Comparison of ENCODE assay signal across 1 cellular context in the genomic region with DNA sequence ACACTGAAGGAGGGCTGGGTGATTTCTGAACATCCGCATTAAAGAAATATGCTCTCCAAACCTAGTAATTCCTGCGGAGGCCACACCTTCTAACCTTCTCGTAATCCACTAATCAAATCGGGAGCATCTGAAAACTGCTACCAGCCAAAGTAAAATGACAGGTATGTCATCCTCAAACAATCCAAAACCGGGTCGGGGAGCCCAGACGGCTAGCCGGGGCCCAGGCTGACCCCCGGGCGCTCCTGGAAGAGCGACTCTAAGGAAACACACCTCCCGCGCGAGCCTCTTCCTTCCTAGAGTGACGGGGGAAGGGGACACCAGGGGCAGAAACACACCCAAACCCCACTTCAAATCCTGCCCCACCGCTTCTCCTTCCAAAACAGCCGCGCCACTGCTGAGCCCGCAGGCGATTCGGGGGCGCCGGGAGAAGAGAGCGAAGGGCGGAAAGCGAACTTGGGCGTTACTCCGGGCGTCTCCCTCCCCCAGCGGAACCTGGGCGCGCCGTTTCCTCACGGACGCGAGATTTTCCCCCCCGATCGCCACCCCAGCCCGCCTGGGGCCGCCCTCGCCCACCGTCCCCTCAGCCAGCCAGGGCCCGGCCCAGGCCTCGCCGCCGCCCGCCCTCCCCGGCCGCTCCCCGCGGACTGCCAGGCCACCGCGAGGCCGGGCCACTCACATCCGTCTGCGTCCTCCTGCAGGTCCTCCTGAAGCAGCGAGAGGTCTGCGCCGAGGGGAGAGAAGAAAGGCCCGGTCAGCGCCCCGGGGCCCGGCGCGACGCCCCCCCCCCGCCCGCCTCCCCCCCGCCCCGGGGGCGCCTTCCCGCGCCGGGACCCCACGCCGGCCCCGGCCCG.
TF ChIP-seq lines count a peak whose summit lies in the region.

No MANE protein-coding gene starts in this region.

TF ChIP-seq in K562, 482 proteins besides CTCF, POLR2A, EP300 and RAD21 (continued from another document and continues in another):
- TF ChIP-seq, protein P1, sequence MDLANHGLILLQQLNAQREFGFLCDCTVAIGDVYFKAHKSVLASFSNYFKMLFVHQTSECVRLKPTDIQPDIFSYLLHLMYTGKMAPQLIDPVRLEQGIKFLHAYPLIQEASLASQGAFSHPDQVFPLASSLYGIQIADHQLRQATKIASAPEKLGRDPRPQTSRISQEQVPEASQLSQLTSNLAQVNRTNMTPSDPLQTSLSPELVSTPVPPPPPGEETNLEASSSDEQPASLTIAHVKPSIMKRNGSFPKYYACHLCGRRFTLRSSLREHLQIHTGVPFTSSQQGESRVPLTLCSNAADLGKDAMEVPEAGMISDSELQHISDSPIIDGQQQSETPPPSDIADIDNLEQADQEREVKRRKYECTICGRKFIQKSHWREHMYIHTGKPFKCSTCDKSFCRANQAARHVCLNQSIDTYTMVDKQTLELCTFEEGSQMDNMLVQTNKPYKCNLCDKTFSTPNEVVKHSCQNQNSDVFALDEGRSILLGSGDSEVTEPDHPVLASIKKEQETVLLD (IDR thresholded peaks at IDR 0.05): peak; percentile 71
- TF ChIP-seq ATF7 (IDR thresholded peaks at IDR 0.05): no peak
- TF ChIP-seq PML (IDR thresholded peaks at IDR 0.05; ENCODE audit: low read length): no peak
- TF ChIP-seq RUNX1 (IDR thresholded peaks at IDR 0.05; ENCODE audit: low read depth): 0 out of 2 replicates have a peak, but pooled peaks have one; percentile 40
- no peak for TF ChIP-seq MTA1 (IDR thresholded peaks at IDR 0.05; ENCODE audit: borderline replicate concordance)
- TF ChIP-seq NCOA6 (IDR thresholded peaks at IDR 0.05): no peak
- TF ChIP-seq, protein P2, sequence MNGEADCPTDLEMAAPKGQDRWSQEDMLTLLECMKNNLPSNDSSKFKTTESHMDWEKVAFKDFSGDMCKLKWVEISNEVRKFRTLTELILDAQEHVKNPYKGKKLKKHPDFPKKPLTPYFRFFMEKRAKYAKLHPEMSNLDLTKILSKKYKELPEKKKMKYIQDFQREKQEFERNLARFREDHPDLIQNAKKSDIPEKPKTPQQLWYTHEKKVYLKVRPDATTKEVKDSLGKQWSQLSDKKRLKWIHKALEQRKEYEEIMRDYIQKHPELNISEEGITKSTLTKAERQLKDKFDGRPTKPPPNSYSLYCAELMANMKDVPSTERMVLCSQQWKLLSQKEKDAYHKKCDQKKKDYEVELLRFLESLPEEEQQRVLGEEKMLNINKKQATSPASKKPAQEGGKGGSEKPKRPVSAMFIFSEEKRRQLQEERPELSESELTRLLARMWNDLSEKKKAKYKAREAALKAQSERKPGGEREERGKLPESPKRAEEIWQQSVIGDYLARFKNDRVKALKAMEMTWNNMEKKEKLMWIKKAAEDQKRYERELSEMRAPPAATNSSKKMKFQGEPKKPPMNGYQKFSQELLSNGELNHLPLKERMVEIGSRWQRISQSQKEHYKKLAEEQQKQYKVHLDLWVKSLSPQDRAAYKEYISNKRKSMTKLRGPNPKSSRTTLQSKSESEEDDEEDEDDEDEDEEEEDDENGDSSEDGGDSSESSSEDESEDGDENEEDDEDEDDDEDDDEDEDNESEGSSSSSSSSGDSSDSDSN (IDR thresholded peaks at IDR 0.05; ENCODE audit: borderline replicate concordance in 1 of 2, low read depth in 2 of 2, low read length in 2 of 2): peak; percentile 80 to 81; a peak in 2 of 4 replicates
- TF ChIP-seq, protein P3, sequence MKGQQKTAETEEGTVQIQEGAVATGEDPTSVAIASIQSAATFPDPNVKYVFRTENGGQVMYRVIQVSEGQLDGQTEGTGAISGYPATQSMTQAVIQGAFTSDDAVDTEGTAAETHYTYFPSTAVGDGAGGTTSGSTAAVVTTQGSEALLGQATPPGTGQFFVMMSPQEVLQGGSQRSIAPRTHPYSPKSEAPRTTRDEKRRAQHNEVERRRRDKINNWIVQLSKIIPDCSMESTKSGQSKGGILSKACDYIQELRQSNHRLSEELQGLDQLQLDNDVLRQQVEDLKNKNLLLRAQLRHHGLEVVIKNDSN (CRISPR knock-in tag; IDR thresholded peaks at IDR 0.05): no peak
- TF ChIP-seq, protein P4, sequence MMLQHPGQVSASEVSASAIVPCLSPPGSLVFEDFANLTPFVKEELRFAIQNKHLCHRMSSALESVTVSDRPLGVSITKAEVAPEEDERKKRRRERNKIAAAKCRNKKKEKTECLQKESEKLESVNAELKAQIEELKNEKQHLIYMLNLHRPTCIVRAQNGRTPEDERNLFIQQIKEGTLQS (IDR thresholded peaks at IDR 0.05): no peak
- TF ChIP-seq, protein P4 (CRISPR knock-in tag; conservative IDR thresholded peaks at IDR 0.05): peak; percentile 46; the same call in 1 of the 2 replicates
- no peak for TF ChIP-seq TCFL5 (CRISPR knock-in tag; conservative IDR thresholded peaks at IDR 0.05)
- TF ChIP-seq, protein P5, sequence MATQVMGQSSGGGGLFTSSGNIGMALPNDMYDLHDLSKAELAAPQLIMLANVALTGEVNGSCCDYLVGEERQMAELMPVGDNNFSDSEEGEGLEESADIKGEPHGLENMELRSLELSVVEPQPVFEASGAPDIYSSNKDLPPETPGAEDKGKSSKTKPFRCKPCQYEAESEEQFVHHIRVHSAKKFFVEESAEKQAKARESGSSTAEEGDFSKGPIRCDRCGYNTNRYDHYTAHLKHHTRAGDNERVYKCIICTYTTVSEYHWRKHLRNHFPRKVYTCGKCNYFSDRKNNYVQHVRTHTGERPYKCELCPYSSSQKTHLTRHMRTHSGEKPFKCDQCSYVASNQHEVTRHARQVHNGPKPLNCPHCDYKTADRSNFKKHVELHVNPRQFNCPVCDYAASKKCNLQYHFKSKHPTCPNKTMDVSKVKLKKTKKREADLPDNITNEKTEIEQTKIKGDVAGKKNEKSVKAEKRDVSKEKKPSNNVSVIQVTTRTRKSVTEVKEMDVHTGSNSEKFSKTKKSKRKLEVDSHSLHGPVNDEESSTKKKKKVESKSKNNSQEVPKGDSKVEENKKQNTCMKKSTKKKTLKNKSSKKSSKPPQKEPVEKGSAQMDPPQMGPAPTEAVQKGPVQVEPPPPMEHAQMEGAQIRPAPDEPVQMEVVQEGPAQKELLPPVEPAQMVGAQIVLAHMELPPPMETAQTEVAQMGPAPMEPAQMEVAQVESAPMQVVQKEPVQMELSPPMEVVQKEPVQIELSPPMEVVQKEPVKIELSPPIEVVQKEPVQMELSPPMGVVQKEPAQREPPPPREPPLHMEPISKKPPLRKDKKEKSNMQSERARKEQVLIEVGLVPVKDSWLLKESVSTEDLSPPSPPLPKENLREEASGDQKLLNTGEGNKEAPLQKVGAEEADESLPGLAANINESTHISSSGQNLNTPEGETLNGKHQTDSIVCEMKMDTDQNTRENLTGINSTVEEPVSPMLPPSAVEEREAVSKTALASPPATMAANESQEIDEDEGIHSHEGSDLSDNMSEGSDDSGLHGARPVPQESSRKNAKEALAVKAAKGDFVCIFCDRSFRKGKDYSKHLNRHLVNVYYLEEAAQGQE (CRISPR knock-in tag; IDR thresholded peaks at IDR 0.05; ENCODE audit: low read depth): no peak
- TF ChIP-seq, protein P6, sequence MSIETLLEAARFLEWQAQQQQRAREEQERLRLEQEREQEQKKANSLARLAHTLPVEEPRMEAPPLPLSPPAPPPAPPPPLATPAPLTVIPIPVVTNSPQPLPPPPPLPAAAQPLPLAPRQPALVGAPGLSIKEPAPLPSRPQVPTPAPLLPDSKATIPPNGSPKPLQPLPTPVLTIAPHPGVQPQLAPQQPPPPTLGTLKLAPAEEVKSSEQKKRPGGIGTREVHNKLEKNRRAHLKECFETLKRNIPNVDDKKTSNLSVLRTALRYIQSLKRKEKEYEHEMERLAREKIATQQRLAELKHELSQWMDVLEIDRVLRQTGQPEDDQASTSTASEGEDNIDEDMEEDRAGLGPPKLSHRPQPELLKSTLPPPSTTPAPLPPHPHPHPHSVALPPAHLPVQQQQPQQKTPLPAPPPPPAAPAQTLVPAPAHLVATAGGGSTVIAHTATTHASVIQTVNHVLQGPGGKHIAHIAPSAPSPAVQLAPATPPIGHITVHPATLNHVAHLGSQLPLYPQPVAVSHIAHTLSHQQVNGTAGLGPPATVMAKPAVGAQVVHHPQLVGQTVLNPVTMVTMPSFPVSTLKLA (conservative IDR thresholded peaks at IDR 0.05): peak in 1 of 2 experiments; percentile 39; a peak in 1 of 4 replicates
- TF ChIP-seq ATF1 (CRISPR knock-in tag; IDR thresholded peaks at IDR 0.05): no peak
- 0 out of 2 replicates have a peak, but pooled peaks have one; percentile 17 for TF ChIP-seq ATF1 (tag; IDR thresholded peaks at IDR 0.05)
- TF ChIP-seq CBX3 (IDR thresholded peaks at IDR 0.05; ENCODE audit: borderline replicate concordance in 1 of 2, low read length in 2 of 2): no peak
- TF ChIP-seq SMAD4 (CRISPR knock-in tag; conservative IDR thresholded peaks at IDR 0.05): peak; percentile 63; the same call in 1 of the 2 replicates
- TF ChIP-seq GTF2F1 (IDR thresholded peaks at IDR 0.05; ENCODE audit: low read depth, low read length): no peak
- TF ChIP-seq SOX6 (IDR thresholded peaks at IDR 0.05): 0 out of 2 replicates have a peak, but pooled peaks have one; percentile 30
- TF ChIP-seq SRSF7 (optimal IDR thresholded peaks at IDR 0.05; ENCODE audit: low read depth, low read length): no peak
- TF ChIP-seq CREM (IDR thresholded peaks at IDR 0.05; ENCODE audit: low read depth): peak; percentile 47; the same call in 1 of the 2 replicates
- 0 out of 2 replicates have a peak, but pooled peaks have one; percentile 16 for TF ChIP-seq ZNF589 (CRISPR knock-in tag; IDR thresholded peaks at IDR 0.05; ENCODE audit: low read depth)
- TF ChIP-seq, protein P7, sequence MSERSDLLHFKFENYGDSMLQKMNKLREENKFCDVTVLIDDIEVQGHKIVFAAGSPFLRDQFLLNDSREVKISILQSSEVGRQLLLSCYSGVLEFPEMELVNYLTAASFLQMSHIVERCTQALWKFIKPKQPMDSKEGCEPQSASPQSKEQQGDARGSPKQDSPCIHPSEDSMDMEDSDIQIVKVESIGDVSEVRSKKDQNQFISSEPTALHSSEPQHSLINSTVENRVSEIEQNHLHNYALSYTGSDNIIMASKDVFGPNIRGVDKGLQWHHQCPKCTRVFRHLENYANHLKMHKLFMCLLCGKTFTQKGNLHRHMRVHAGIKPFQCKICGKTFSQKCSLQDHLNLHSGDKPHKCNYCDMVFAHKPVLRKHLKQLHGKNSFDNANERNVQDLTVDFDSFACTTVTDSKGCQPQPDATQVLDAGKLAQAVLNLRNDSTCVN (CRISPR knock-in tag; IDR thresholded peaks at IDR 0.05): no peak
- TF ChIP-seq, protein P8, sequence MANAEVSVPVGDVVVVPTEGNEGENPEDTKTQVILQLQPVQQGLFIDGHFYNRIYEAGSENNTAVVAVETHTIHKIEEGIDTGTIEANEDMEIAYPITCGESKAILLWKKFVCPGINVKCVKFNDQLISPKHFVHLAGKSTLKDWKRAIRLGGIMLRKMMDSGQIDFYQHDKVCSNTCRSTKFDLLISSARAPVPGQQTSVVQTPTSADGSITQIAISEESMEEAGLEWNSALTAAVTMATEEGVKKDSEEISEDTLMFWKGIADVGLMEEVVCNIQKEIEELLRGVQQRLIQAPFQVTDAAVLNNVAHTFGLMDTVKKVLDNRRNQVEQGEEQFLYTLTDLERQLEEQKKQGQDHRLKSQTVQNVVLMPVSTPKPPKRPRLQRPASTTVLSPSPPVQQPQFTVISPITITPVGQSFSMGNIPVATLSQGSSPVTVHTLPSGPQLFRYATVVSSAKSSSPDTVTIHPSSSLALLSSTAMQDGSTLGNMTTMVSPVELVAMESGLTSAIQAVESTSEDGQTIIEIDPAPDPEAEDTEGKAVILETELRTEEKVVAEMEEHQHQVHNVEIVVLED (CRISPR knock-in tag; IDR thresholded peaks at IDR 0.05): no peak
- no peak for TF ChIP-seq NFYB (IDR thresholded peaks at IDR 0.05; ENCODE audit: extremely low read depth, insufficient read length)
- no peak for TF ChIP-seq EHMT2 (IDR thresholded peaks at IDR 0.05)
- TF ChIP-seq YY1 (IDR thresholded peaks at IDR 0.05; ENCODE audit: borderline replicate concordance in 1 of 3, control insufficient read depth in 1 of 3, extremely low read depth in 1 of 3, insufficient read depth in 3 of 3, insufficient read length in 1 of 3, insufficient replicate concordance in 2 of 3, low read depth in 1 of 3, low read length in 2 of 3): peak in 1 of 3 experiments; percentile 60
- TF ChIP-seq SLC30A9 (CRISPR knock-in tag; IDR thresholded peaks at IDR 0.05): no peak
- no peak for TF ChIP-seq MEIS2 (IDR thresholded peaks at IDR 0.05; ENCODE audit: partially characterized antibody)
- TF ChIP-seq, protein P9, sequence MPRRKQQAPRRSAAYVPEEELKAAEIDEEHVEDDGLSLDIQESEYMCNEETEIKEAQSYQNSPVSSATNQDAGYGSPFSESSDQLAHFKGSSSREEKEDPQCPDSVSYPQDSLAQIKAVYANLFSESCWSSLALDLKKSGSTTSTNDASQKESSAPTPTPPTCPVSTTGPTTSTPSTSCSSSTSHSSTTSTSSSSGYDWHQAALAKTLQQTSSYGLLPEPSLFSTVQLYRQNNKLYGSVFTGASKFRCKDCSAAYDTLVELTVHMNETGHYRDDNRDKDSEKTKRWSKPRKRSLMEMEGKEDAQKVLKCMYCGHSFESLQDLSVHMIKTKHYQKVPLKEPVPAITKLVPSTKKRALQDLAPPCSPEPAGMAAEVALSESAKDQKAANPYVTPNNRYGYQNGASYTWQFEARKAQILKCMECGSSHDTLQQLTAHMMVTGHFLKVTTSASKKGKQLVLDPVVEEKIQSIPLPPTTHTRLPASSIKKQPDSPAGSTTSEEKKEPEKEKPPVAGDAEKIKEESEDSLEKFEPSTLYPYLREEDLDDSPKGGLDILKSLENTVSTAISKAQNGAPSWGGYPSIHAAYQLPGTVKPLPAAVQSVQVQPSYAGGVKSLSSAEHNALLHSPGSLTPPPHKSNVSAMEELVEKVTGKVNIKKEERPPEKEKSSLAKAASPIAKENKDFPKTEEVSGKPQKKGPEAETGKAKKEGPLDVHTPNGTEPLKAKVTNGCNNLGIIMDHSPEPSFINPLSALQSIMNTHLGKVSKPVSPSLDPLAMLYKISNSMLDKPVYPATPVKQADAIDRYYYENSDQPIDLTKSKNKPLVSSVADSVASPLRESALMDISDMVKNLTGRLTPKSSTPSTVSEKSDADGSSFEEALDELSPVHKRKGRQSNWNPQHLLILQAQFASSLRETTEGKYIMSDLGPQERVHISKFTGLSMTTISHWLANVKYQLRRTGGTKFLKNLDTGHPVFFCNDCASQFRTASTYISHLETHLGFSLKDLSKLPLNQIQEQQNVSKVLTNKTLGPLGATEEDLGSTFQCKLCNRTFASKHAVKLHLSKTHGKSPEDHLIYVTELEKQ (CRISPR knock-in tag; IDR thresholded peaks at IDR 0.05): no peak
- no peak for TF ChIP-seq TAF15 (IDR thresholded peaks at IDR 0.05; ENCODE audit: low read depth, low read length)
- no peak for TF ChIP-seq RBM14 (IDR thresholded peaks at IDR 0.05; ENCODE audit: borderline replicate concordance, insufficient read depth, low read depth, low read length)
- no peak for TF ChIP-seq TCF7L2 (IDR thresholded peaks at IDR 0.05; ENCODE audit: low read depth, low read length)
- TF ChIP-seq HDAC2 (IDR thresholded peaks at IDR 0.05): no peak
- TF ChIP-seq CTBP1 (IDR thresholded peaks at IDR 0.05; ENCODE audit: borderline replicate concordance): peak; percentile 81
- peak; percentile 69 for TF ChIP-seq HNRNPLL (IDR thresholded peaks at IDR 0.05; ENCODE audit: low read depth, low read length, poor library complexity, severe bottlenecking)
- no peak for TF ChIP-seq ZNF354B (CRISPR knock-in tag; IDR thresholded peaks at IDR 0.05)
- TF ChIP-seq ZNF24 (IDR thresholded peaks at IDR 0.05): no peak
- TF ChIP-seq MYC (IDR thresholded peaks at IDR 0.05; ENCODE audit: low read depth, low read length): peak; percentile 47; the same call in 1 of the 2 replicates
- TF ChIP-seq MYC (CRISPR knock-in tag; IDR thresholded peaks at IDR 0.05; ENCODE audit: borderline replicate concordance, low read depth): 0 out of 2 replicates have a peak, but pooled peaks have one; percentile 58
